ENCODE assay signal across 12 cellular contexts in the genomic region with DNA sequence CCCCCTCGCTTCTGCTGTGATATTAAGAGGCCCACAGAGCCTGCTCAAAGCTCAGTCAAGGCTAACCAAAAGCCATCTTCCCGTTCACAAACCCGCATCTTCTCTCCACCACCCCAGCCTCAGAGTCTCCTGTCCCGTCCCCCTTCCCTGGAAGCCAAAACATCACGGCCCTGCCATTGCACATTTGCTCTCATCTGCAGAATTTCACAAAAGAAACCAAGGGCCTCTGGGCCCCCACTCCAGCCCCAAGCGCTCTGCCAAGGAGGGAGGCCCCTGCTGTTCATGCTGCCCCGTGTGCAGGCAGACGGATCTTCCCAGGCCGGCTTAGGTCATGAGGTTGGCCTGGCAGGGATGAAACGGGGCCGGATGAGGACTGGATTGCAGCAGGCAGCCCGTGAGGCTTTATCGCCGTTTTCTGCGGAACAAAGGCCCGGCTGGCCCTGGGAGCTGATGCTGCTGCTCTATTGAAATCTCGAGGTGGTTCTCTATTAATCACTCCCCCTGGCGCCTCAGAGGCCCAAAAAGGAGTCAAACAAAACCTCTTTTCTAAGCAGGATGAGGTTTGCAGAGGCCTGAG. TPM values are rescaled to one million over a fixed set of nuclear protein-coding genes. Genes with fewer than 3 reads are reported as not detected.
A peak's percentile ranks its signal among the peaks of the same experiment; 100 is the strongest.
DNase-seq lines count a peak whose midpoint lies in the region; FAIRE-seq and TF ChIP-seq lines count a peak whose summit lies in the region.
"Had no signal": no experiment of that assay in that cellular context is flagged by ENCODE, and none has a peak within 500 bp of the region (broad histone marks: within the 10 kb centered on the region; RNA-seq: fewer than 3 reads in every experiment).

No MANE protein-coding gene starts in this region.

- peak overlapping the region; percentile 26 to 82 (median 54); a peak in 20 of 22 replicates for H3K4me2 ChIP-seq in BLaER1 treated with 17β-estradiol and CSF1 and Interleukin-3, amounts not matched to agents 10 nM and 100 nM
- peak overlapping the region; percentile 55 for H3K4me2 ChIP-seq in astrocyte (ENCODE audit: low read length)

- intact Hi-C loops in left ventricle myocardium inferior (cut with micrococcal nuclease) (no loop called here), ovary (cut with DNase I) (no loop called here)

- no peaks in the 10 kb centered on the region for H3K36me3 ChIP-seq in BLaER1 treated with 17β-estradiol and CSF1 and Interleukin-3, amounts not matched to agents 10 nM and 100 nM
- H3K36me3 ChIP-seq in astrocyte (ENCODE audit: insufficient read depth, low read length) = no peaks in the 10 kb centered on the region
- no peaks in the 10 kb centered on the region for H3K36me3 ChIP-seq in left ventricle myocardium inferior
- H3K36me3 ChIP-seq in ovary = no peaks in the 10 kb centered on the region

- FAIRE-seq in astrocyte (lab: Jason Lieb, UNC) (no peak), frontal cortex (lab: Jason Lieb, UNC) (no peak)

- H3K36me3 Mint-ChIP-seq in astrocyte (ENCODE audit: low read depth, unreplicated experiment) = peaks cover 3% of the 10 kb centered on the region
- H3K36me3 Mint-ChIP-seq: activated naive CD8-positive, alpha-beta T cell; natural killer cell had no signal

- H3K79me2 ChIP-seq in astrocyte (ENCODE audit: insufficient read depth, low read length) = no peaks in the 10 kb centered on the region

- no peak overlapping the region for H3K27ac Mint-ChIP-seq in astrocyte (ENCODE audit: unreplicated experiment)
- H3K27ac Mint-ChIP-seq: activated naive CD8-positive, alpha-beta T cell; natural killer cell had no signal

- peak overlapping the region in 8 of 11 experiments; percentile 51 to 77 (median 65); a peak in 17 of 22 replicates for H3K27ac ChIP-seq in BLaER1 treated with 17β-estradiol and CSF1 and Interleukin-3, amounts not matched to agents 10 nM and 100 nM
- H3K27ac ChIP-seq in astrocyte (ENCODE audit: low read depth, low read length) = no peak overlapping the region
- H3K27ac ChIP-seq in left ventricle myocardium inferior (replicated peaks) = peak overlapping the region; percentile 31
- peak overlapping the region in 1 of 2 donors; percentile 40 for H3K27ac ChIP-seq in ovary

- H3K4me3 ChIP-seq in BLaER1 treated with 17β-estradiol and CSF1 and Interleukin-3, amounts not matched to agents 10 nM and 100 nM = no peak overlapping the region
- H3K4me3 ChIP-seq in astrocyte (ENCODE audit: insufficient read depth, low read depth, low read length) (no peak overlapping the region), left ventricle myocardium inferior (no peak overlapping the region), ovary (no peak overlapping the region)

- peaks cover 5% of the 10 kb centered on the region for H3K27me3 Mint-ChIP-seq in astrocyte (ENCODE audit: low read depth, unreplicated experiment)
- H3K27me3 Mint-ChIP-seq: activated naive CD8-positive, alpha-beta T cell had no signal

- H3K4me1 Mint-ChIP-seq in astrocyte (ENCODE audit: low read depth, unreplicated experiment) = no peaks in the 10 kb centered on the region
- H3K4me1 Mint-ChIP-seq: natural killer cell had no signal

- H3K27me3 ChIP-seq in BLaER1 treated with 17β-estradiol and CSF1 and Interleukin-3, amounts not matched to agents 10 nM and 100 nM = no peaks in the 10 kb centered on the region
- H3K27me3 ChIP-seq in astrocyte (ENCODE audit: insufficient read depth, low read length) = no peaks in the 10 kb centered on the region
- no peaks in the 10 kb centered on the region for H3K27me3 ChIP-seq in left ventricle myocardium inferior (ENCODE audit: low read depth)
- no peaks in the 10 kb centered on the region for H3K27me3 ChIP-seq in ovary

- H4K20me1 ChIP-seq in BLaER1 treated with 17β-estradiol and CSF1 and Interleukin-3, amounts not matched to agents 10 nM and 100 nM = no peaks in the 10 kb centered on the region
- H4K20me1 ChIP-seq in astrocyte (ENCODE audit: insufficient read depth, low read length) = no peaks in the 10 kb centered on the region

- H3K9me3 Mint-ChIP-seq in astrocyte (ENCODE audit: unreplicated experiment) = peaks cover 3% of the 10 kb centered on the region
- H3K9me3 Mint-ChIP-seq: natural killer cell had no signal

- H3K4me3 Mint-ChIP-seq in astrocyte (ENCODE audit: unreplicated experiment) = no peak overlapping the region
- H3K4me3 Mint-ChIP-seq: activated naive CD8-positive, alpha-beta T cell; natural killer cell had no signal

- TF ChIP-seq POLR2A in ovary (IDR thresholded peaks at IDR 0.05) = no peak

- H3K9ac ChIP-seq in BLaER1 treated with 17β-estradiol and CSF1 and Interleukin-3, amounts not matched to agents 10 nM and 100 nM = peak overlapping the region; percentile 23 to 70 (median 53); a peak in 20 of 22 replicates
- peak overlapping the region; percentile 49 for H3K9ac ChIP-seq in astrocyte (ENCODE audit: low read length)

- peak overlapping the region; percentile 91 for H2AFZ ChIP-seq in astrocyte (ENCODE audit: low read depth, low read length)

- TF ChIP-seq CTCF in astrocyte (IDR thresholded peaks at IDR 0.05; ENCODE audit: insufficient read depth, low read depth, low read length) (no peak), left ventricle myocardium inferior (IDR thresholded peaks at IDR 0.05; ENCODE audit: borderline replicate concordance) (no peak), ovary (IDR thresholded peaks at IDR 0.05) (no peak)

- no peak for TF ChIP-seq EP300 in ovary (IDR thresholded peaks at IDR 0.05)

- DNase-seq in astrocyte (ENCODE audit: low read depth) (peak; percentile 34), left ventricle myocardium inferior (peak; percentile 41), ovary (peak; percentile 35 to 75 (median 53)), putamen (ENCODE audit: low spot score) (no peak), cerebellar cortex (ENCODE audit: low spot score) (no peak), HK-2 (ENCODE audit: unreplicated experiment) (no peak), frontal cortex (ENCODE audit: low spot score in 2 of 2) (no peak)
- DNase-seq: natural killer cell, NCI-H146, RPMI8226 had no signal

- peaks cover 0 to 28% (median 11%) of the 10 kb centered on the region in 11 experiments; a peak in 11 of 22 replicates for H3K9me3 ChIP-seq in BLaER1 treated with 17β-estradiol and CSF1 and Interleukin-3, amounts not matched to agents 10 nM and 100 nM (replicated peaks in 1 of 11)
- H3K9me3 ChIP-seq in astrocyte (ENCODE audit: insufficient read depth, low read depth, low read length) (peaks cover 4% of the 10 kb centered on the region), left ventricle myocardium inferior (replicated peaks) (peaks cover 4% of the 10 kb centered on the region), ovary (no peaks in the 10 kb centered on the region)

- WGBS in ovary, 3 donors = 31 to 37% (median 31%) methylated on average over 18 of the region's 18 CpGs

- H3K4me1 ChIP-seq in BLaER1 treated with 17β-estradiol and CSF1 and Interleukin-3, amounts not matched to agents 10 nM and 100 nM = peaks cover 17 to 26% (median 19%) of the 10 kb centered on the region in 10 experiments
- H3K4me1 ChIP-seq in astrocyte (ENCODE audit: insufficient read depth, low read length) = peaks cover 9% of the 10 kb centered on the region
- H3K4me1 ChIP-seq in left ventricle myocardium inferior = peaks cover 9% of the 10 kb centered on the region
- no peaks in the 10 kb centered on the region for H3K4me1 ChIP-seq in ovary (ENCODE audit: insufficient read depth)

RNA-seq across cellular contexts. Expression of a gene that starts 31.5 kb away (rescaled TPM):
- total RNA-seq in astrocyte (51.8 and 53.6 TPM in 2 replicates), left ventricle myocardium inferior (18.3 TPM), ovary (10 to 100 TPM; 10.9 to 43.9 (median 32.6) TPM), frontal cortex (17.5 TPM)
- 10 to 100 TPM in 1 of 2 donors, 1 to 10 TPM in 1; 5.8 to 10.4 TPM for polyA plus RNA-seq in ovary

Comparison
In these comparisons a context has a peak if more than half of its experiments do, and no peak if none do; other contexts are left out.
1. DNase-seq: peak in astrocyte (single experiment), left ventricle myocardium inferior (single experiment) and ovary (5 of 5); none in putamen (single experiment), cerebellar cortex (single experiment), HK-2 (single experiment) and frontal cortex (0 of 2).